In the genomic region with DNA sequence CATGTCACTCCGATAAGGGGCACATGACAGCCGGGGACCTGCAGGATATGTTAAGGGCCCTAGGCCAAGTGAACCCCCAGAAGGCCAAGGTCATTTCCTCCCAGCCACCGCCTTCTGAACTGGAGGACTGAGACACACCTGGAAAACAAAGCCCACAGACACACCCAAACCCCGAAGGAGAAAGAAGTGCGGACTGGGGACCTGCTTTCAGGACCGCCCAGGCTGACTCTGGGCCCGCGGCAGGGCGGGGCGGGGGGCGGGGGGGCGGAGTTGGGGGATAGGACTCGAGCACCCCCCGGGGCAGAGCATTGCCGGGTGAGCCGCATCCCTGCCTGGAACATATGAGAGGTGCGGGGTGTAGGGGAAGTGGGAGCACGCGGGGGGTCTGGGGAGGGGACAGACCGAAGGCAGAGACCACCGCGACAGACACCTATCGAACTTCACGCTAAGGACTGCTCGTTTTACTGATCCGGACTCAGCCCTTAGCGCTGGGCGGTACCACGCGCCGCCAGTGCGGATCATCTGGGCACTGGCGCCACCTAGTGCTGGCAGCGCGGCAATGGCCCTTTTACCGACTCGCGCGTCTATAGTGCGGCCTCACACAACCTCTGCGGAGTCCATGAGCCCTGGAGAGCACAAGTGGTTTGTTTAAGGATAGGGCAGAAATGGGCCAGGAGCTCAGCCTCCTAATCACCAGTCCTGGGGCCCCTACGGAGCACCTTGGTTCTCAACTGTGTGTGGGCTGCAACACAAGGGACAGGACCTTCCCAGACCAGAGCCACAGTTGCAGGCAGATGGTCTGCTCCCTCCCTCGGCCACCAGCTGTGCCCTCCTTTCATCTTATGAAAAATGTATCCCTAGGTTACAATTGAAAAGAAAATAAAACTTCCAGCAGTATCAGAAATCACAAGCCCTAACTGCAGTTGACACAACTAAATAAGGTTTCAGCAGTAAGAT, we compare ENCODE assay signal across 8 cellular contexts.
DNase-seq lines count a peak whose midpoint lies in the region; ATAC-seq and TF ChIP-seq lines count a peak whose summit lies in the region.

No MANE protein-coding gene starts in this region.

- H3K9me3 ChIP-seq in Caco-2 (no peaks in the 10 kb centered on the region), mucosa of descending colon (no peaks in the 10 kb centered on the region)

- peak; percentile 73 to 87 for DNase-seq in Caco-2
- peak; percentile 83 for DNase-seq in GM20000 (ENCODE audit: low spot score)
- DNase-seq in HL-60 (ENCODE audit: low read depth in 1 of 2, low spot score in 1 of 2): peak in 1 of 2 experiments; percentile 45
- peak; percentile 55 to 60 for DNase-seq in NOMO-1 (lab: John Stamatoyannopoulos, UW; ENCODE audit: unreplicated experiment in 2 of 2)
- peak; percentile 93 for DNase-seq in activated CD8-positive, alpha-beta memory T cell treated with anti-CD3 and anti-CD28 coated beads, Interleukin-2, amount 50 U/mL, for 48 hours
- DNase-seq in epidermal melanocyte (ENCODE audit: insufficient read length, low spot score): peak; percentile 79
- peak; percentile 71 to 87 (median 87) for DNase-seq in mucosa of descending colon
- peak; percentile 42 to 52 for DNase-seq in stimulated activated CD8-positive, alpha-beta memory T cell treated with anti-CD3 and anti-CD28 coated beads, Interleukin-4, amount 100 ng/mL, for 1 hour (ENCODE audit: low read depth in 2 of 2, low spot score in 1 of 2)

- ATAC-seq in mucosa of descending colon: peak; percentile 98

- no peak overlapping the region for H3K27ac Mint-ChIP-seq in Caco-2 (ENCODE audit: unreplicated experiment)

- H3K36me3 Mint-ChIP-seq in Caco-2 (ENCODE audit: insufficient read depth, unreplicated experiment): no peaks in the 10 kb centered on the region

- 0 out of 2 replicates have a peak, but pooled peaks cover 2% of the 10 kb centered on the region for H3K27me3 ChIP-seq in Caco-2 (replicated peaks; ENCODE audit: control insufficient read depth, insufficient read depth, low read length)
- H3K27me3 ChIP-seq in HL-60 (ENCODE audit: insufficient read depth, poor library complexity, severe bottlenecking): peaks cover 2% of the 10 kb centered on the region

- peaks cover 22% of the 10 kb centered on the region for H3K27me3 Mint-ChIP-seq in Caco-2 (ENCODE audit: insufficient read depth, unreplicated experiment)

- no peaks in the 10 kb centered on the region for H3K4me1 Mint-ChIP-seq in Caco-2 (ENCODE audit: low read depth, unreplicated experiment)

- no peaks in the 10 kb centered on the region for H3K9me3 Mint-ChIP-seq in Caco-2 (ENCODE audit: unreplicated experiment)

- TF ChIP-seq CTCF in Caco-2 (IDR thresholded peaks at IDR 0.05; ENCODE audit: insufficient read depth in 1 of 2, low read depth in 1 of 2, low read length in 1 of 2, severe bottlenecking in 1 of 2, unreplicated experiment in 1 of 2) (peak; percentile 93 to 95), GM20000 (IDR thresholded peaks at IDR 0.05; ENCODE audit: extremely low read depth, missing control alignments) (peak; percentile 96), HL-60 (IDR thresholded peaks at IDR 0.05; ENCODE audit: insufficient read depth, low read length) (peak; percentile 82), mucosa of descending colon (IDR thresholded peaks at IDR 0.05) (peak; percentile 90)

- no peak overlapping the region for H3K27ac ChIP-seq in HL-60 (replicated peaks)

- no peaks in the 10 kb centered on the region; the same call in 1 of the 2 replicates for H3K4me1 ChIP-seq in Caco-2
- peaks cover 3% of the 10 kb centered on the region for H3K4me1 ChIP-seq in mucosa of descending colon (ENCODE audit: low read depth)

- BruUV-seq in Caco-2 (replicated peaks; lab: Mats Ljungman, UMichigan): no TSS peak

- H3K36me3 ChIP-seq in Caco-2 (ENCODE audit: control insufficient read depth, insufficient read depth, low read length): no peaks in the 10 kb centered on the region
- H3K36me3 ChIP-seq in mucosa of descending colon (ENCODE audit: low read depth): no peaks in the 10 kb centered on the region

- CTCF ChIA-PET in Caco-2 (lab: Charles Lee): interaction anchor here (0.6 to 1.6 kb wide), 4 partner anchors 8 to 112 kb away, joined by 3 to 6 read pairs (median 4); no protein-coding TSS in a partner anchor

- peak overlapping the region; percentile 39 for H3K4me3 ChIP-seq in Caco-2 (ENCODE audit: low read depth, low read length)
- no peak overlapping the region; the same call in 1 of the 2 replicates for H3K4me3 ChIP-seq in HL-60 (replicated peaks; ENCODE audit: insufficient read depth, low read length)
- no peak overlapping the region for H3K4me3 ChIP-seq in mucosa of descending colon

- peak overlapping the region; percentile 67 for H3K4me3 Mint-ChIP-seq in Caco-2 (ENCODE audit: unreplicated experiment)

- POLR2A ChIA-PET in Caco-2 (lab: Charles Lee): no interaction called here

- intact Hi-C loops in Caco-2 (cut with micrococcal nuclease; ENCODE audit: unreplicated experiment) (loop anchor here (1.0 to 5.0 kb wide), 4 partner anchors 87 to 465 kb away; no protein-coding TSS in a partner anchor), mucosa of descending colon (cut with DNase I, micrococcal nuclease) (loop anchor here in 1 of 2 donors (10.0 kb wide), 1 partner anchor 353 kb away; no protein-coding TSS in a partner anchor)
